1 cellular context compared by ENCODE assay signal in genomic region chr9:111819360-111819759, GRCh38.
TF ChIP-seq lines count a peak whose summit lies in the region.

No MANE protein-coding gene starts in this region.

TF ChIP-seq in K562, 482 proteins besides CTCF, POLR2A, EP300 and RAD21 (continued from another document):
- TF ChIP-seq, protein P1, sequence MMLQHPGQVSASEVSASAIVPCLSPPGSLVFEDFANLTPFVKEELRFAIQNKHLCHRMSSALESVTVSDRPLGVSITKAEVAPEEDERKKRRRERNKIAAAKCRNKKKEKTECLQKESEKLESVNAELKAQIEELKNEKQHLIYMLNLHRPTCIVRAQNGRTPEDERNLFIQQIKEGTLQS (IDR thresholded peaks at IDR 0.05) = peak; percentile 48; the same call in 1 of the 2 replicates
- TF ChIP-seq, protein P1 (CRISPR knock-in tag; conservative IDR thresholded peaks at IDR 0.05) = no peak
- no peak for TF ChIP-seq HDAC6 (IDR thresholded peaks at IDR 0.05; ENCODE audit: low read depth, low read length)
- no peak for TF ChIP-seq ELK3 (CRISPR knock-in tag; IDR thresholded peaks at IDR 0.05)
- TF ChIP-seq HDAC1 (IDR thresholded peaks at IDR 0.05) = no peak
- TF ChIP-seq, protein P2, sequence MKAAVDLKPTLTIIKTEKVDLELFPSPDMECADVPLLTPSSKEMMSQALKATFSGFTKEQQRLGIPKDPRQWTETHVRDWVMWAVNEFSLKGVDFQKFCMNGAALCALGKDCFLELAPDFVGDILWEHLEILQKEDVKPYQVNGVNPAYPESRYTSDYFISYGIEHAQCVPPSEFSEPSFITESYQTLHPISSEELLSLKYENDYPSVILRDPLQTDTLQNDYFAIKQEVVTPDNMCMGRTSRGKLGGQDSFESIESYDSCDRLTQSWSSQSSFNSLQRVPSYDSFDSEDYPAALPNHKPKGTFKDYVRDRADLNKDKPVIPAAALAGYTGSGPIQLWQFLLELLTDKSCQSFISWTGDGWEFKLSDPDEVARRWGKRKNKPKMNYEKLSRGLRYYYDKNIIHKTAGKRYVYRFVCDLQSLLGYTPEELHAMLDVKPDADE (conservative IDR thresholded peaks at IDR 0.05; ENCODE audit: control insufficient read depth, low read depth, low read length) = no peak
- peak; percentile 90 to 93 for TF ChIP-seq TRIM24 (IDR thresholded peaks at IDR 0.05)
